Comparison of ENCODE assay signal across 11 cellular contexts in the genomic region with DNA sequence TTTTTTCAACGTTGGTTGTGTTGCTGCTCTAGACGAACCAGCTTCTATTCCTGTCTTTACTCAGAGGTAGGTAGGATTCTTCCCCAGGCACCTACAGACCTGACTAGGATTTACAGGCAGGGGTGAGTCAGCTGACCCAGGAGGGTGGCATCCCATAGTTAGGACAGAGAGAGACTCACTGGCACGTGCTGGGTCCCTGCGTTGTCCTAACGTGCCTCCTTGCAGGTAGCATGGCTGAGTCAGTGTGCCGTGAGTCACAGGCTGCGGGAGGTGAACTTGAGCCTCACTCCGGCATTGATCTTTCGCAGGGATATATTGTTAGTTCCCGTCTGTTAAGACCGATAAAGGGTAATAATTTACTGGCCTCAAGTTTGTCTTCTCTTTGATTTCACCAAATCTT.
DNase-seq lines count a peak whose midpoint lies in the region; ATAC-seq, FAIRE-seq and TF ChIP-seq lines count a peak whose summit lies in the region.
"Had no signal": no experiment of that assay in that cellular context is flagged by ENCODE, and none has a peak within 500 bp of the region (broad histone marks: within the 10 kb centered on the region; RNA-seq: fewer than 3 reads in every experiment).

No MANE protein-coding gene starts in this region.

- peak; percentile 94 for FAIRE-seq in RCC 7860 (lab: Jason Lieb, UNC)

- no peak overlapping the region for H3K4me2 ChIP-seq in smooth muscle cell

- no peak overlapping the region for H3K4me3 Mint-ChIP-seq in T-helper 2 cell treated with Interferon-gamma antibody and Interleukin-4, amounts not matched to agents 5 μg/mL and 100 μg/mL, for 36 hours
- no peak overlapping the region for H3K4me3 Mint-ChIP-seq in effector memory CD8-positive, alpha-beta T cell

- peak; percentile 13 for DNase-seq in T-helper 2 cell treated with Interferon-gamma antibody and Interleukin-4, amounts not matched to agents 5 μg/mL and 100 μg/mL, for 36 hours (ENCODE audit: low spot score)
- DNase-seq in T-helper 2 cell (no peak), RCC 7860 (ENCODE audit: low spot score) (peak; percentile 94), smooth muscle cell (lab: John Stamatoyannopoulos, UW; ENCODE audit: unreplicated experiment) (no peak), SJCRH30 (no peak)
- no peak for DNase-seq in effector memory CD8-positive, alpha-beta T cell
- DNase-seq: effector CD8-positive, alpha-beta T cell had no signal

- H3K9me3 ChIP-seq in smooth muscle cell (replicated peaks; ENCODE audit: low read depth) (no peaks in the 10 kb centered on the region), SJCRH30 (replicated peaks) (no peaks in the 10 kb centered on the region)

- H3K4me1 ChIP-seq in smooth muscle cell (ENCODE audit: low read depth) (no peaks in the 10 kb centered on the region), SJCRH30 (no peaks in the 10 kb centered on the region)
- H3K4me1 ChIP-seq: parathyroid adenoma had no signal

- H3K79me2 ChIP-seq in smooth muscle cell (ENCODE audit: low read depth) = no peaks in the 10 kb centered on the region
- H3K79me2 ChIP-seq: parathyroid adenoma had no signal

- no peaks in the 10 kb centered on the region for H3F3A ChIP-seq in smooth muscle cell (ENCODE audit: low read depth)

- no peak overlapping the region for H3K27ac Mint-ChIP-seq in T-helper 2 cell treated with Interferon-gamma antibody and Interleukin-4, amounts not matched to agents 5 μg/mL and 100 μg/mL, for 36 hours
- peak overlapping the region; percentile 74 to 87 for H3K27ac Mint-ChIP-seq in effector memory CD8-positive, alpha-beta T cell

- H3K4me3 ChIP-seq in smooth muscle cell (no peak overlapping the region), SJCRH30 (no peak overlapping the region)

- H3K27me3 ChIP-seq in smooth muscle cell (ENCODE audit: low read depth) (no peaks in the 10 kb centered on the region), SJCRH30 (no peaks in the 10 kb centered on the region)

- TF ChIP-seq CTCF in smooth muscle cell (IDR thresholded peaks at IDR 0.05; ENCODE audit: borderline replicate concordance, insufficient read depth, poor library complexity, severe bottlenecking) = no peak

- H3K27ac ChIP-seq in smooth muscle cell (ENCODE audit: low read depth) = peak overlapping the region; percentile 42
- no peak overlapping the region for H3K27ac ChIP-seq in SJCRH30
- H3K27ac ChIP-seq: parathyroid adenoma had no signal

- WGBS in smooth muscle cell (ENCODE audit: low lambda C conversion rate) = 64% methylated on average over 11 of the region's 11 CpGs

- no peak overlapping the region for H2AFZ ChIP-seq in smooth muscle cell (ENCODE audit: low read depth)
- H2AFZ ChIP-seq: parathyroid adenoma had no signal

- H3K27me3 Mint-ChIP-seq in T-helper 2 cell treated with Interferon-gamma antibody and Interleukin-4, amounts not matched to agents 5 μg/mL and 100 μg/mL, for 36 hours (ENCODE audit: low read depth) = no peaks in the 10 kb centered on the region
- H3K27me3 Mint-ChIP-seq in effector memory CD8-positive, alpha-beta T cell = no peaks in the 10 kb centered on the region

- no peaks in the 10 kb centered on the region for H3K36me3 ChIP-seq in smooth muscle cell (ENCODE audit: low read depth)
- H3K36me3 ChIP-seq in SJCRH30 = no peaks in the 10 kb centered on the region

- H4K20me1 ChIP-seq in smooth muscle cell (ENCODE audit: low read depth) = peaks cover 17% of the 10 kb centered on the region

- H3K36me3 Mint-ChIP-seq in T-helper 2 cell treated with Interferon-gamma antibody and Interleukin-4, amounts not matched to agents 5 μg/mL and 100 μg/mL, for 36 hours (ENCODE audit: low read depth) = peaks cover 9% of the 10 kb centered on the region
- peaks cover 3% of the 10 kb centered on the region for H3K36me3 Mint-ChIP-seq in effector memory CD8-positive, alpha-beta T cell (ENCODE audit: insufficient read depth)

- H3K9ac ChIP-seq in smooth muscle cell (ENCODE audit: low read depth) = no peak overlapping the region
- H3K9ac ChIP-seq: parathyroid adenoma had no signal

- peaks cover 6% of the 10 kb centered on the region for H3K9me3 Mint-ChIP-seq in T-helper 2 cell treated with Interferon-gamma antibody and Interleukin-4, amounts not matched to agents 5 μg/mL and 100 μg/mL, for 36 hours
- H3K9me3 Mint-ChIP-seq in effector memory CD8-positive, alpha-beta T cell = no peaks in the 10 kb centered on the region
- H3K9me3 Mint-ChIP-seq: immature natural killer cell had no signal

- H3K4me1 Mint-ChIP-seq in T-helper 2 cell treated with Interferon-gamma antibody and Interleukin-4, amounts not matched to agents 5 μg/mL and 100 μg/mL, for 36 hours (ENCODE audit: low read depth) = peaks cover 45% of the 10 kb centered on the region
- H3K4me1 Mint-ChIP-seq in effector memory CD8-positive, alpha-beta T cell (ENCODE audit: low read depth in 2 of 2) = peaks cover 15 to 16% of the 10 kb centered on the region in 2 donors

- ATAC-seq in effector memory CD8-positive, alpha-beta T cell (replicated peaks) = no peak
- no peak for ATAC-seq in HG02642 (IDR thresholded peaks at IDR 0.05; ENCODE audit: poor library complexity, unreplicated experiment)
- no peak for ATAC-seq in activated CD4-positive, CD25-positive, alpha-beta regulatory T cell treated with anti-CD3 and anti-CD28 coated beads, Interleukin-2, amount 50 U/mL, for 24 hours

Comparison
In these comparisons a context has a peak if more than half of its experiments do, and no peak if none do; other contexts are left out.
1. DNase-seq: peak in T-helper 2 cell treated with Interferon-gamma antibody and Interleukin-4, amounts not matched to agents 5 μg/mL and 100 μg/mL, for 36 hours (single experiment) and RCC 7860 (single experiment); none in T-helper 2 cell (0 of 5), effector memory CD8-positive, alpha-beta T cell (0 of 3), smooth muscle cell (single experiment) and SJCRH30 (0 of 2).